In the genomic region with DNA sequence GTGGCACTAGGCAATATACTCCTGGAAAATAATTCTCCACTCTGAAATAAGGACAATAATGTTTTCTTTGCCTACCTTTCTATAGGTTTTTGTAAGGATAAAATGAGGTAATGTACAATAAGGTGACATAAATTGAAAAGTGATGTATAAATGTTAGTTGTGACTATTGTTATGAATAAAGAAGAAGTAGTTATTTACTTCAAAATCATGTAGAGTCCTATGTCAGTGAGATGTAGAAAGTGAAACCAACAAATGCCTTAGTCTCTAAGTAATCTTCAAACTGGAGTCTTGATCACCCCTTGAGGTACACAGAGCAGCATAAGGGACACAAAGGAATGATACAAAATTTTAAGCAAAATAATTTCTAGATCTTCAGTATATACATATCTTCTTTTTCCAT, we compare ENCODE assay signal across 10 cellular contexts.
DNase-seq lines count a peak whose midpoint lies in the region; ATAC-seq lines count a peak whose summit lies in the region.
"Had no signal": no experiment of that assay in that cellular context is flagged by ENCODE, and none has a peak within 500 bp of the region (broad histone marks: within the 10 kb centered on the region; RNA-seq: fewer than 3 reads in every experiment).

No MANE protein-coding gene starts in this region.

- DNase-seq in activated naive CD4-positive, alpha-beta T cell treated with Interleukin-2 at 50 U/mL for 16 hours = no peak
- DNase-seq in MV-4-11 (lab: John Stamatoyannopoulos, UW) = peak; percentile 10
- no peak for DNase-seq in stimulated activated effector memory CD8-positive, alpha-beta T cell treated with anti-CD3 and anti-CD28 coated beads, Interleukin-12 subunit alpha, Interleukin-12 subunit beta, amount 100 ng/mL, for 72 hours (ENCODE audit: low spot score in 2 of 2)
- DNase-seq in NCI-H2081 (lab: John Stamatoyannopoulos, UW) = no peak
- no peak for DNase-seq in C1 segment of cervical spinal cord (lab: John Stamatoyannopoulos, UW)
- DNase-seq: dermis blood vessel endothelial cell, GF-D8 had no signal

- H3K27ac Mint-ChIP-seq in activated naive CD4-positive, alpha-beta T cell treated with anti-CD3 and anti-CD28 coated beads, Interleukin-2, amount 50 U/mL, for 24 hours = peak overlapping the region; percentile 81
- H3K27ac Mint-ChIP-seq in stimulated activated effector memory CD8-positive, alpha-beta T cell treated with anti-CD3 and anti-CD28 coated beads, Interleukin-12 subunit alpha, Interleukin-12 subunit beta, amount 100 ng/mL, for 72 hours = no peak overlapping the region

- H3K4me1 Mint-ChIP-seq in activated naive CD4-positive, alpha-beta T cell treated with anti-CD3 and anti-CD28 coated beads, Interleukin-2, amount 50 U/mL, for 24 hours = peaks cover 39% of the 10 kb centered on the region
- H3K4me1 Mint-ChIP-seq in stimulated activated effector memory CD8-positive, alpha-beta T cell treated with anti-CD3 and anti-CD28 coated beads, Interleukin-12 subunit alpha, Interleukin-12 subunit beta, amount 100 ng/mL, for 72 hours = peaks cover 26% of the 10 kb centered on the region

- peak; percentile 32 for ATAC-seq in HG02840 (IDR thresholded peaks at IDR 0.05; ENCODE audit: low FRiP score, unreplicated experiment)
- peak; percentile 49 for ATAC-seq in stimulated activated effector memory CD8-positive, alpha-beta T cell treated with anti-CD3 and anti-CD28 coated beads, Interleukin-12 subunit alpha, Interleukin-12 subunit beta, amount 100 ng/mL, for 72 hours
- no peak for ATAC-seq in GM21619 (IDR thresholded peaks at IDR 0.05; ENCODE audit: unreplicated experiment)

- peak overlapping the region; percentile 31 for H3K4me3 Mint-ChIP-seq in activated naive CD4-positive, alpha-beta T cell treated with anti-CD3 and anti-CD28 coated beads, Interleukin-2, amount 50 U/mL, for 24 hours
- H3K4me3 Mint-ChIP-seq in stimulated activated effector memory CD8-positive, alpha-beta T cell treated with anti-CD3 and anti-CD28 coated beads, Interleukin-12 subunit alpha, Interleukin-12 subunit beta, amount 100 ng/mL, for 72 hours = no peak overlapping the region

- H3K9me3 Mint-ChIP-seq in activated naive CD4-positive, alpha-beta T cell treated with anti-CD3 and anti-CD28 coated beads, Interleukin-2, amount 50 U/mL, for 24 hours = peaks cover 7% of the 10 kb centered on the region
- H3K9me3 Mint-ChIP-seq in stimulated activated effector memory CD8-positive, alpha-beta T cell treated with anti-CD3 and anti-CD28 coated beads, Interleukin-12 subunit alpha, Interleukin-12 subunit beta, amount 100 ng/mL, for 72 hours = no peaks in the 10 kb centered on the region

- H3K36me3 Mint-ChIP-seq in activated naive CD4-positive, alpha-beta T cell treated with anti-CD3 and anti-CD28 coated beads, Interleukin-2, amount 50 U/mL, for 24 hours = no peaks in the 10 kb centered on the region
- no peaks in the 10 kb centered on the region for H3K36me3 Mint-ChIP-seq in stimulated activated effector memory CD8-positive, alpha-beta T cell treated with anti-CD3 and anti-CD28 coated beads, Interleukin-12 subunit alpha, Interleukin-12 subunit beta, amount 100 ng/mL, for 72 hours

- no peaks in the 10 kb centered on the region for H3K27me3 Mint-ChIP-seq in activated naive CD4-positive, alpha-beta T cell treated with anti-CD3 and anti-CD28 coated beads, Interleukin-2, amount 50 U/mL, for 24 hours
